8 cellular contexts compared by ENCODE assay signal in genomic region chr19:4909897-4910593, GRCh38. TPM values are rescaled to one million over a fixed set of nuclear protein-coding genes. Genes with fewer than 3 reads are reported as not detected.
A peak's percentile ranks its signal among the peaks of the same experiment; 100 is the strongest.
DNase-seq lines count a peak whose midpoint lies in the region; ATAC-seq and TF ChIP-seq lines count a peak whose summit lies in the region.

No MANE protein-coding gene starts in this region.

- WGBS in adrenal gland, 4 donors = 0 to 1% (median 1%) methylated on average over 12 to 78 of the region's 85 CpGs
- 0% methylated on average over 4 to 24 of the region's 85 CpGs for WGBS in transverse colon (ENCODE audit: low coverage in 1 of 2), 2 donors

- POLR2A ChIA-PET in T-cell (lab: Charles Lee) = no interaction called here

- DNase-seq in GM06990 (ENCODE audit: extremely low read depth, insufficient read length) (peak; percentile 94), NCI-H1694 (lab: John Stamatoyannopoulos, UW) (peak; percentile 43), T-cell (peak; percentile 81 to 96 (median 92)), adrenal gland (peak; percentile 88 to 94 (median 91)), left cardiac atrium (peak; percentile 95), posterior cingulate gyrus (peak; percentile 78 to 99 (median 93)), transverse colon (peak; percentile 92)

- H3K4me3 Mint-ChIP-seq in T-cell = peak overlapping the region; percentile 87 to 99 (median 99)

- TF ChIP-seq CTCF in GM06990 (IDR thresholded peaks at IDR 0.05; ENCODE audit: insufficient read depth, low read length, poor library complexity, severe bottlenecking) (no peak), adrenal gland (IDR thresholded peaks at IDR 0.05) (no peak), transverse colon (IDR thresholded peaks at IDR 0.05) (no peak)

- H3K27me3 Mint-ChIP-seq in T-cell = no peaks in the 10 kb centered on the region

- intact Hi-C loops in adrenal gland (cut with DNase I) (loop anchor here (2.0 to 5.0 kb wide), 5 partner anchors 37 to 122 kb away; no protein-coding TSS in a partner anchor), left cardiac atrium (cut with DNase I) (loop anchor here (2.0 to 10.0 kb wide), 3 partner anchors 37 to 99 kb away; no protein-coding TSS in a partner anchor), posterior cingulate gyrus (cut with DNase I) (loop anchor here (2.0 to 5.0 kb wide), 3 partner anchors 37 to 122 kb away; partner anchors contain the start of gene KDM4B), transverse colon (cut with DNase I; ENCODE audit: low total_unique reads) (loop anchor here (1.0 kb wide), 1 partner anchor 37 kb away; no protein-coding TSS in a partner anchor)

- H3K9me3 ChIP-seq in adrenal gland (replicated peaks in 1 of 3) = no peaks in the 10 kb centered on the region
- H3K9me3 ChIP-seq in transverse colon = no peaks in the 10 kb centered on the region

- H3K4me1 Mint-ChIP-seq in T-cell = peaks cover 53 to 68% (median 55%) of the 10 kb centered on the region in 3 donors

- no peak overlapping the region for H3K27ac Mint-ChIP-seq in T-cell

- no peak for TF ChIP-seq EP300 in transverse colon (IDR thresholded peaks at IDR 0.05; ENCODE audit: low read depth)

- H3K27me3 ChIP-seq in GM06990 (replicated peaks; ENCODE audit: control insufficient read depth, insufficient read depth, low read length) (no peaks in the 10 kb centered on the region), adrenal gland (peaks cover 10% of the 10 kb centered on the region), transverse colon (peaks cover 10% of the 10 kb centered on the region)

- H3K27ac ChIP-seq in adrenal gland (no peak overlapping the region), transverse colon (peak overlapping the region in 3 of 4 donors; percentile 46 to 71 (median 49))

- H3K36me3 ChIP-seq in GM06990 (ENCODE audit: control insufficient read depth, insufficient read depth, low read length) (no peaks in the 10 kb centered on the region; the same call in 1 of the 2 replicates), adrenal gland (replicated peaks in 1 of 2) (no peaks in the 10 kb centered on the region), transverse colon (no peaks in the 10 kb centered on the region)

- CTCF ChIA-PET in T-cell (lab: Charles Lee) = no interaction called here

- ATAC-seq in HG02798 (IDR thresholded peaks at IDR 0.05; ENCODE audit: poor library complexity, unreplicated experiment) (peak; percentile 86), T-cell (replicated peaks in 1 of 4) (peak; percentile 83 to 89 (median 86)), left cardiac atrium (peak; percentile 93 to 95)

- no peak for TF ChIP-seq POLR2A in adrenal gland (IDR thresholded peaks at IDR 0.05)
- no peak for TF ChIP-seq POLR2A in transverse colon (IDR thresholded peaks at IDR 0.05)

- in situ Hi-C loops in transverse colon (cut with MboI; ENCODE audit: low pct_ligation_motif_present in 1 of 4, low pct_unique_long_range_greater_than_20kb in 1 of 4, low sequenced_read_pairs in 3 of 4) = loop anchor here in 1 of 4 donors (5.0 to 25.0 kb wide), 2 partner anchors 38 to 98 kb away; no protein-coding TSS in a partner anchor

- H3K4me1 ChIP-seq in adrenal gland (replicated peaks in 1 of 2) (peaks cover 12 to 23% of the 10 kb centered on the region in 2 donors), transverse colon (peaks cover 18 to 33% (median 26%) of the 10 kb centered on the region in 4 donors)

- no peaks in the 10 kb centered on the region for H3K36me3 Mint-ChIP-seq in T-cell

- H3K9me3 Mint-ChIP-seq in T-cell = no peaks in the 10 kb centered on the region

- H3K4me3 ChIP-seq in GM06990 (replicated peaks; ENCODE audit: low read depth, low read length) (peak overlapping the region; percentile 74), adrenal gland (peak overlapping the region in 3 of 4 donors; percentile 25 to 98 (median 35)), transverse colon (peak overlapping the region; percentile 59 to 80 (median 70))

RNA-seq across cellular contexts. Expression of gene UHRF1, which starts 0.7 kb away (rescaled TPM):
- total RNA-seq in T-cell = 1 to 10 TPM in 4 of 5 donors, under 1 TPM in 1; 0.89 to 3.1 (median 2.0) TPM
- total RNA-seq in adrenal gland = 1 to 10 TPM in 5 of 8 donors, under 1 TPM in 3; 0.87 to 2.6 (median 1.2) TPM
- polyA plus RNA-seq in adrenal gland = 1 to 10 TPM in 1 of 3 donors, under 1 TPM in 2; 0.56 to 1.2 (median 0.88) TPM
- total RNA-seq in left cardiac atrium = 1 to 10 TPM; 1.2 to 3.6 TPM
- 10 to 100 TPM in 2 of 4 donors, 1 to 10 TPM in 2; 2.9 to 41.2 (median 12.0) TPM for total RNA-seq in transverse colon

RNA-seq across cellular contexts. Expression of gene ARRDC5, which starts 7.3 kb away (rescaled TPM):
- 10 to 100 TPM in 4 of 5 donors, 1 to 10 TPM in 1; 8.1 to 21.7 (median 15.8) TPM for total RNA-seq in T-cell
- total RNA-seq in adrenal gland = under 1 TPM in 7 of 8 donors, not detected in 1; 0.14 to 0.69 (median 0.21) TPM
- 1 to 10 TPM in 1 of 3 donors, under 1 TPM in 1, not detected in 1; 0.27 to 1.1 TPM for polyA plus RNA-seq in adrenal gland
- total RNA-seq in left cardiac atrium = under 1 TPM in 1 of 2 donors, not detected in 1; 0.18 TPM
- 1 to 10 TPM in 1 of 4 donors, not detected in 3; 1.3 TPM for total RNA-seq in transverse colon

RNA-seq across cellular contexts. Expression of gene PLIN3, which starts 42.6 kb away (rescaled TPM):
- 10 to 100 TPM; 15.3 to 24.1 (median 21.8) TPM for total RNA-seq in T-cell
- total RNA-seq in adrenal gland = 100 to 1,000 TPM in 6 of 8 donors, 10 to 100 TPM in 2; 64.9 to 181 (median 109) TPM
- 10 to 100 TPM; 21.3 to 59.2 (median 32.3) TPM for polyA plus RNA-seq in adrenal gland
- total RNA-seq in left cardiac atrium = 10 to 100 TPM; 25.3 to 35.1 TPM
- 10 to 100 TPM; 27.5 to 85.5 (median 77.1) TPM for total RNA-seq in transverse colon

RNA-seq across cellular contexts. Expression of gene KDM4B, which starts 58.9 kb away (rescaled TPM):
- 10 to 100 TPM; 44.6 to 59.2 (median 47.8) TPM for total RNA-seq in T-cell
- 10 to 100 TPM; 30.4 to 65.1 (median 48.5) TPM for total RNA-seq in adrenal gland
- 10 to 100 TPM; 11.4 to 46.6 (median 23.5) TPM for polyA plus RNA-seq in adrenal gland
- total RNA-seq in left cardiac atrium = 10 to 100 TPM; 22.2 to 27.8 TPM
- 10 to 100 TPM; 26.6 to 84.2 (median 39.9) TPM for total RNA-seq in transverse colon

Comparison
In these comparisons a context has a peak if more than half of its experiments do, and no peak if none do; other contexts are left out.
1. DNase-seq: peak in every context shown above with its lines; median percentile 95 in left cardiac atrium; 94 in GM06990; 93 in posterior cingulate gyrus; 92 in T-cell; 92 in transverse colon; 91 in adrenal gland; 43 in NCI-H1694.
2. H3K27ac ChIP-seq: peak in transverse colon (3 of 4); none in adrenal gland (0 of 5).
3. Peak in every context shown above with its lines, with median percentiles within 50 percentile points of each other: H3K4me3 ChIP-seq and ATAC-seq.